Comparison of ENCODE assay signal across 1 cellular context in the genomic region with DNA sequence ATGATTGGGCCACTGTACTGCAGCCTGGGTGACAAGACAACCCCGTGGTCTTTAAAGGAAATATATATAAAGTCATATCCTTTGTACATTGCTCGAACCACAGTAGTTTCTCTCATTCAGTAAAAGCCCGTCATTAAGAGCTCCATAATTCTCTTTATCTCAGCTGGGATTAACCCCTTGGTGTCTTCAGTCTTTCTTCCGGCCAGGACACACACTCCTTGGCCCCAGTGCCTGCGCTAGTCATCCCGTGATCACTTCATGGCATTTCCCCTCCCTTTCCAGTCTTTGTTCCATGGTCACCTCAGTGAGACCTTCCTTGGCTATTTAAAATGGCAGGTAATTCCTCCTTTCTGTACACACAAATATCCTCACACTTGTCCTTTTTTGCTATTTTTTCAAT.
TF ChIP-seq lines count a peak whose summit lies in the region.

No MANE protein-coding gene starts in this region.

TF ChIP-seq in A549, 52 proteins besides CTCF, POLR2A, EP300 and RAD21 (continued from another document):
- no peak for TF ChIP-seq SMC3 (IDR thresholded peaks at IDR 0.05)
- no peak for TF ChIP-seq CEBPB (IDR thresholded peaks at IDR 0.05)
- no peak for TF ChIP-seq HOXA7 (CRISPR knock-in tag; IDR thresholded peaks at IDR 0.05)
- TF ChIP-seq, protein P1, sequence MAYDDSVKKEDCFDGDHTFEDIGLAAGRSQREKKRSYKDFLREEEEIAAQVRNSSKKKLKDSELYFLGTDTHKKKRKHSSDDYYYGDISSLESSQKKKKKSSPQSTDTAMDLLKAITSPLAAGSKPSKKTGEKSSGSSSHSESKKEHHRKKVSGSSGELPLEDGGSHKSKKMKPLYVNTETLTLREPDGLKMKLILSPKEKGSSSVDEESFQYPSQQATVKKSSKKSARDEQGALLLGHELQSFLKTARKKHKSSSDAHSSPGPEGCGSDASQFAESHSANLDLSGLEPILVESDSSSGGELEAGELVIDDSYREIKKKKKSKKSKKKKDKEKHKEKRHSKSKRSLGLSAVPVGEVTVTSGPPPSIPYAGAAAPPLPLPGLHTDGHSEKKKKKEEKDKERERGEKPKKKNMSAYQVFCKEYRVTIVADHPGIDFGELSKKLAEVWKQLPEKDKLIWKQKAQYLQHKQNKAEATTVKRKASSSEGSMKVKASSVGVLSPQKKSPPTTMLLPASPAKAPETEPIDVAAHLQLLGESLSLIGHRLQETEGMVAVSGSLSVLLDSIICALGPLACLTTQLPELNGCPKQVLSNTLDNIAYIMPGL (CRISPR knock-in tag; IDR thresholded peaks at IDR 0.05; ENCODE audit: borderline replicate concordance): no peak
- TF ChIP-seq JUNB (IDR thresholded peaks at IDR 0.05): no peak
- TF ChIP-seq NPAS2 (CRISPR knock-in tag; IDR thresholded peaks at IDR 0.05; ENCODE audit: borderline replicate concordance): no peak
- no peak for TF ChIP-seq EHMT2 (IDR thresholded peaks at IDR 0.05; ENCODE audit: low read depth)
- no peak for TF ChIP-seq TP53 (CRISPR knock-in tag; IDR thresholded peaks at IDR 0.05)
